Comparison of ENCODE assay signal across 2 cellular contexts in genomic region chr3:152377184-152377570, GRCh38.
TF ChIP-seq lines count a peak whose summit lies in the region.

No MANE protein-coding gene starts in this region.

TF ChIP-seq in SK-N-SH, 30 proteins besides CTCF, POLR2A, EP300 and RAD21 (continued from another document):
- TF ChIP-seq USF2 (IDR thresholded peaks at IDR 0.05; ENCODE audit: borderline replicate concordance, low read depth, low read length) = no peak
- TF ChIP-seq MXI1 (IDR thresholded peaks at IDR 0.05; ENCODE audit: low read depth, low read length) = no peak
- no peak for TF ChIP-seq RXRA (IDR thresholded peaks at IDR 0.05; ENCODE audit: borderline replicate concordance, low read depth)
- no peak for TF ChIP-seq TEAD4 (IDR thresholded peaks at IDR 0.05; ENCODE audit: borderline replicate concordance, insufficient read depth)
- TF ChIP-seq YY1 (IDR thresholded peaks at IDR 0.05; ENCODE audit: low read depth) = no peak

TF ChIP-seq in SK-N-SH treated with all-trans-retinoic acid at 6 μM for 48 hours, 23 proteins besides CTCF, POLR2A, EP300 and RAD21 (continued from another document):
- TF ChIP-seq POU6F1 (CRISPR knock-in tag; IDR thresholded peaks at IDR 0.05; ENCODE audit: borderline replicate concordance, low read depth) = no peak
